Comparison of ENCODE assay signal across 8 cellular contexts in genomic region chr14:59189822-59190368, GRCh38. TPM values are rescaled to one million over a fixed set of nuclear protein-coding genes. Genes with fewer than 3 reads are reported as not detected.
DNase-seq lines count a peak whose midpoint lies in the region; ATAC-seq and TF ChIP-seq lines count a peak whose summit lies in the region.

No MANE protein-coding gene starts in this region.

- no peaks in the 10 kb centered on the region for H3K36me3 ChIP-seq in kidney epithelial cell (ENCODE audit: control insufficient read depth, insufficient read depth, low read length)

- TF ChIP-seq CTCF in AG04449 (IDR thresholded peaks at IDR 0.05; ENCODE audit: insufficient read depth, low read length, missing control alignments) (no peak), kidney epithelial cell (IDR thresholded peaks at IDR 0.05; ENCODE audit: insufficient read depth, low read length, poor library complexity, severe bottlenecking) (no peak)

- DNase-seq in AG04449 (ENCODE audit: low read depth, low spot score): peak; percentile 45
- DNase-seq in NCI-H2227 treated with DMSO at 0.1 percent for 48 hours (lab: John Stamatoyannopoulos, UW): peak; percentile 91
- DNase-seq in activated CD4-positive, CD25-positive, alpha-beta regulatory T cell treated with anti-CD3 and anti-CD28 coated beads, Interleukin-2, amount 50 U/mL, for 16 hours (ENCODE audit: low read depth, low spot score): peak; percentile 40
- peak; percentile 70 for DNase-seq in cerebellar cortex (ENCODE audit: low spot score)
- peak; percentile 80 for DNase-seq in kidney epithelial cell (ENCODE audit: low read depth)
- DNase-seq in stimulated activated CD4-positive, alpha-beta T cell treated with anti-CD3 and anti-CD28 coated beads, Interleukin-12 subunit alpha, Interleukin-12 subunit beta, amount 100 ng/mL, for 48 hours (ENCODE audit: low read depth in 2 of 3, low spot score in 1 of 3): peak; percentile 50 to 75 (median 66)

- no peaks in the 10 kb centered on the region for H3K27me3 ChIP-seq in kidney epithelial cell (ENCODE audit: control insufficient read depth, insufficient read depth, low read length)

- CTCF ChIA-PET in AG04449 (lab: Yijun Ruan, JAX): interaction anchor here (0.7 to 2.8 kb wide), 7 partner anchors 13 to 253 kb away, joined by 3 to 11 read pairs (median 6); no protein-coding TSS in a partner anchor

- POLR2A ChIA-PET in AG04449 (lab: Yijun Ruan, JAX): interaction anchor here (0.5 kb wide), 2 partner anchors 106 to 551 kb away, joined by 3 read pairs; no protein-coding TSS in a partner anchor

- H3K4me3 ChIP-seq in AG04449 (ENCODE audit: low read depth, low read length) (peak overlapping the region; percentile 94), kidney epithelial cell (ENCODE audit: low read depth, low read length) (peak overlapping the region; percentile 88)

- ATAC-seq in GM18873 (IDR thresholded peaks at IDR 0.05; ENCODE audit: low FRiP score, unreplicated experiment) (peak; percentile 50), HG03139 (IDR thresholded peaks at IDR 0.05; ENCODE audit: unreplicated experiment) (peak; percentile 38)

RNA-seq across cellular contexts. Expression of gene DAAM1, which starts 1.4 kb away (rescaled TPM):
- total RNA-seq in kidney epithelial cell: 9.5 and 16.5 TPM in 2 replicates

Comparison
In these comparisons a context has a peak if more than half of its experiments do, and no peak if none do; other contexts are left out.
1. Peak in every context shown above with its lines: DNase-seq, ATAC-seq and H3K4me3 ChIP-seq.
2. DNase-seq: peak in every context shown above with its lines; median percentile 91 in NCI-H2227 treated with DMSO at 0.1 percent for 48 hours; 80 in kidney epithelial cell; 70 in cerebellar cortex; 66 in stimulated activated CD4-positive, alpha-beta T cell treated with anti-CD3 and anti-CD28 coated beads, Interleukin-12 subunit alpha, Interleukin-12 subunit beta, amount 100 ng/mL, for 48 hours; 45 in AG04449; 40 in activated CD4-positive, CD25-positive, alpha-beta regulatory T cell treated with anti-CD3 and anti-CD28 coated beads, Interleukin-2, amount 50 U/mL, for 16 hours.